Comparison of ENCODE assay signal across 24 cellular contexts in the genomic region with DNA sequence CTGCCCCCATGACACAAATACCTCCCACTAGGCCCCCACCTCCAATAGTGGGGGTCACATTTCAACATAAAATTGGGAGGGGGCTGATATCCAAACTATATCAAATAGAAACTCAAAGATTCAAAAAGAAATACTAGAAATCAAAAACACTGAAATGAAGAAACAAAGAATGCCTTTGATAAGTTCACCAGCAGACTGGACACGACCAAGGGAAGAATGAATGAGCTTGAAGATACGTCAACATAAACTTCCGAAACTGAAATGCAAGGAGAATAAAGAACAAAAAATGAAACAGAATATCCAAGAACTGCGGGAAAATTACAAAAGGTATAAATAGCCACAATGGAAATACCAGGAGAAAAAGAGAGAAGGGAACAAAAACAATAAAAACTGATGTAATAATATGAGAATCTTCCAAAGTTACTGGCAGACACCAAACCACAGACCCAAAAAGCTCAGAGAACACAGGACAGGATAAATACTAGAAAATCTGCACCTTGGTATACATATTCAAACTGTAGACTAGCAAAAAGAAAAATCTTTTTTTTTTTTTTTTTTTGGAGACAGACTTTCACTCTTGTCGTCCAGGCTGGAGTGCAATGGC.
"Had no signal": no experiment of that assay in that cellular context is flagged by ENCODE, and none has a peak within 500 bp of the region (broad histone marks: within the 10 kb centered on the region; RNA-seq: fewer than 3 reads in every experiment).

No MANE protein-coding gene starts in this region.

- H3K9ac ChIP-seq: KMS-11 had no signal

- H3K4me1 Mint-ChIP-seq: IgD-negative memory B cell had no signal

- H3K27ac Mint-ChIP-seq: IgD-negative memory B cell had no signal

- H3K36me3 ChIP-seq: SJSA1 had no signal

- H3K4me1 ChIP-seq: SJSA1 had no signal

- H3K27ac ChIP-seq: HL-60, KMS-11, SJSA1, SK-N-MC had no signal

- H3K27me3 Mint-ChIP-seq: IgD-negative memory B cell had no signal

- DNase-seq: Kasumi-1, MM.1S, MV-4-11, NCI-H1048, NCI-H1105, NCI-H1417, NCI-H1436 treated with DMSO at 0.1 percent for 48 hours, NCI-H1694, NCI-H187 treated with DMSO at 0.1 percent for 48 hours, NCI-H2029 treated with DMSO at 0.1 percent for 48 hours, NCI-H2171 treated with DMSO at 0.1 percent for 48 hours, NCI-H2227 treated with DMSO at 0.1 percent for 48 hours, NCI-H524, NCI-H526 treated with DMSO at 0.1 percent for 48 hours, NCI-H748 treated with DMSO at 0.1 percent for 48 hours, Right ventricle myocardium superior, RPMI8226, SIG-M5 had no signal

- H3K27me3 ChIP-seq: SJSA1 had no signal

- H3K4me2 ChIP-seq: KMS-11 had no signal

- H3K4me3 ChIP-seq: K562, SJSA1, SK-N-MC had no signal

- H3K4me3 Mint-ChIP-seq: IgD-negative memory B cell had no signal
